1 cellular context compared by ENCODE assay signal in the genomic region with DNA sequence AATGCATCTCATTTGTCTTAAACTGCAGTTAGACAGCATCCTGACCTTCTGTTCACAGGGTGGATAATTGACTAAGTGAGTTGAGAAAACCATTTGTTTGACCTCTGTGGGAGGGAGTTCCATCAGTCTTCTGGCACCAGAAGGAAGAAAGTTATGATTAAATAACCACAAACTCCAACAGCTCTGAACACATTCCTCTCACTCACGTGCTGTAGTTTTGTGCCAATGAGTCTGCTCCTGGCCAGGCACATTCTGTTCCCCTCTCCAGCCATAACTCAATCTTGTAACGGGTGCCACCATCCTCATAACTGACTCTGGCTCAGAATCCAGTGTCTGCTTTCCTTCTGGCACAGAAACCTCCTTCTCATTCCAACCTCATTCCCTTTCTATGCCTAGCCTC.
TF ChIP-seq lines count a peak whose summit lies in the region.

No MANE protein-coding gene starts in this region.

TF ChIP-seq in HepG2, 621 proteins besides CTCF, POLR2A, EP300 and RAD21 (continued from another document):
- TF ChIP-seq ZNF513 (CRISPR knock-in tag; conservative IDR thresholded peaks at IDR 0.05) (no peak), ZNF552 (CRISPR knock-in tag; IDR thresholded peaks at IDR 0.05; ENCODE audit: borderline replicate concordance) (no peak), TCF12 (IDR thresholded peaks at IDR 0.05) (no peak), TCF12 (CRISPR knock-in tag; IDR thresholded peaks at IDR 0.05) (no peak)
